Comparison of ENCODE assay signal across 7 cellular contexts in genomic region chr6:14969126-14969525, GRCh38.
"Had no signal": no experiment of that assay in that cellular context is flagged by ENCODE, and none has a peak within 500 bp of the region (broad histone marks: within the 10 kb centered on the region; RNA-seq: fewer than 3 reads in every experiment).

No MANE protein-coding gene starts in this region.

- H3K4me3 ChIP-seq: HAP-1, K562 had no signal

- H3K36me3 ChIP-seq: HAP-1 had no signal

- ATAC-seq: HCT116, K562 had no signal

- DNase-seq: GOT3, H7, IMR-90, KG1 had no signal

- H3K9me3 ChIP-seq: HAP-1 had no signal
